10 cellular contexts compared by ENCODE assay signal in the genomic region with DNA sequence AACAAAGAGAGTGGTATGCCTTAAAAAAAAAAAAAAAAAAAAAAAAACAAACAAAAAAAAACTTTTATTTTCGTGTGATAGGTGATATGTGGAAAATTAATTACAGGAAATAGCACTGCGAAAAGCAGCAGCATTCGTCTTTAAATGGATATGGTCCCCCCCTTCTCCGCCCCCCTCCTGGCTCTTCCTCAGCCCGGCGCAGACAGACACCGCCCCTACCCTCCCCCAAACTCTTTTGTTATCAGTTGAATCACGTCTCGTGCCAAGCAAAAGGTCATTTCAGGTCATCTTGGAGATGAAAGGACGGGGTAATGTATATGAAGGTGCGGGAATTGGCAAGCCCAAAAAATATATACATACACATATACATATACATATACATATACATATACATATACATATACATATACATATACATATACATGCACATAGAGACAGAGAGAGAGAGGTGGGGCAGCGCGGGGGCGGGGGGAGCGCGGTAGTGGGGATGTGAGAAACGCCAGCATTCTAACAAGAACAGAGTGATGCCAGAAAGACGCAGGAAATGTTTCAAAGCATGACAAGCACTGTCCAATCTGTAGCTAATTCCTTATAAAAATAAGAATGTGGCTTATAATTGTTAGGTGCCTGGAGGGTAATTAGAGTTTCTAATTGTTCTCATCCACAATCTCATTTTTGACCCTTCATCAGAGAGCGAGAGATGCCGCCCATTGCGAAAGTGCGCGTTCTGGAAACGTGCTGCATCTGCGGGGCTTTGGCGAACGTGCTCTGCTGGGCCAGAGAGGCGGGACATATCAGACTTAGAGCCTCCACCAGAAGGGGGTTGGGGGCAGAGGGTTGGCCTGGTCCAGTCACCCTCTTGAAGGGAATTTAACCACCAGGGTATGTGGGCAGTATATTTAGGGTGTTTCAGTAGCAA.
DNase-seq lines count a peak whose midpoint lies in the region; ATAC-seq, FAIRE-seq and TF ChIP-seq lines count a peak whose summit lies in the region.
"Had no signal": no experiment of that assay in that cellular context is flagged by ENCODE, and none has a peak within 500 bp of the region (broad histone marks: within the 10 kb centered on the region; RNA-seq: fewer than 3 reads in every experiment).

No MANE protein-coding gene starts in this region.

- TF ChIP-seq EP300 in HepG2 (IDR thresholded peaks at IDR 0.05; ENCODE audit: low read depth in 2 of 2, low read length in 2 of 2) (no peak), HepG2 (CRISPR knock-in tag; IDR thresholded peaks at IDR 0.05; ENCODE audit: borderline replicate concordance) (no peak)

- no peaks in the 10 kb centered on the region for H3K9me3 Mint-ChIP-seq in activated T-helper 1 cell treated with anti-CD3 and anti-CD28 coated beads, Interleukin-12 subunit alpha, Interleukin-12 subunit beta, Interleukin-2, Interleukin-4 antibody, amounts not matched to agents 30 ng/mL and 10 ng/mL and 1 ng/mL, durations not matched to agents 14 hours and 24 hours and 36 hours
- H3K9me3 Mint-ChIP-seq in HFFc6, result no peaks in the 10 kb centered on the region
- H3K9me3 Mint-ChIP-seq: activated CD4-positive, alpha-beta T cell treated with anti-CD3 and anti-CD28 coated beads, Interleukin-2, amount 10 ng/mL, durations not matched to agents 7 days and 5 days; natural killer cell had no signal

- no peak overlapping the region for H2AFZ ChIP-seq in HepG2 (ENCODE audit: low read length)

- TF ChIP-seq CTCF in colonic mucosa (IDR thresholded peaks at IDR 0.05), result no peak
- TF ChIP-seq CTCF in HepG2 (CRISPR knock-in tag; IDR thresholded peaks at IDR 0.05), result no peak
- no peak for TF ChIP-seq CTCF in testis (IDR thresholded peaks at IDR 0.05)
- no peak for TF ChIP-seq CTCF in HFFc6 (IDR thresholded peaks at IDR 0.05)

- ATAC-seq in HepG2, result no peak
- ATAC-seq in GM18909 (IDR thresholded peaks at IDR 0.05; ENCODE audit: poor library complexity, unreplicated experiment), result no peak
- ATAC-seq: natural killer cell had no signal

- DNase-seq in NCI-H1105 (lab: John Stamatoyannopoulos, UW) (peak; percentile 81), colonic mucosa (peak; percentile 21), HepG2 (ENCODE audit: low spot score) (no peak), testis (peak; percentile 60), HFFc6 (no peak)
- no peak for DNase-seq in activated T-helper 1 cell treated with anti-CD3 and anti-CD28 coated beads, Interleukin-12 subunit alpha, Interleukin-12 subunit beta, Interleukin-2, Interleukin-4 antibody, amounts not matched to agents 30 ng/mL and 10 ng/mL and 1 ng/mL, durations not matched to agents 14 hours and 24 hours and 36 hours (ENCODE audit: low spot score)
- no peak for DNase-seq in activated CD4-positive, CD25-positive, alpha-beta regulatory T cell treated with anti-CD3 and anti-CD28 coated beads, Interleukin-2, amount 50 U/mL, for 72 hours
- DNase-seq: activated CD4-positive, alpha-beta T cell treated with anti-CD3 and anti-CD28 coated beads, Interleukin-2, amount 10 ng/mL, durations not matched to agents 7 days and 5 days; natural killer cell had no signal

- peaks cover 7% of the 10 kb centered on the region for H3K27me3 Mint-ChIP-seq in activated T-helper 1 cell treated with anti-CD3 and anti-CD28 coated beads, Interleukin-12 subunit alpha, Interleukin-12 subunit beta, Interleukin-2, Interleukin-4 antibody, amounts not matched to agents 30 ng/mL and 10 ng/mL and 1 ng/mL, durations not matched to agents 14 hours and 24 hours and 36 hours (ENCODE audit: insufficient read depth)
- H3K27me3 Mint-ChIP-seq in HFFc6 (ENCODE audit: insufficient read depth), result peaks cover 22% of the 10 kb centered on the region

- no peaks in the 10 kb centered on the region for H3K4me1 ChIP-seq in colonic mucosa
- H3K4me1 ChIP-seq in HepG2 (ENCODE audit: insufficient read depth, low read length), result peaks cover 27% of the 10 kb centered on the region
- H3K4me1 ChIP-seq in testis, result no peaks in the 10 kb centered on the region

- H3K27ac ChIP-seq in colonic mucosa (no peak overlapping the region), HepG2 (ENCODE audit: extremely low read length, insufficient read depth, low read length) (peak overlapping the region; percentile 83), testis (peak overlapping the region; percentile 62 to 68)

- H3K27ac Mint-ChIP-seq in activated T-helper 1 cell treated with anti-CD3 and anti-CD28 coated beads, Interleukin-12 subunit alpha, Interleukin-12 subunit beta, Interleukin-2, Interleukin-4 antibody, amounts not matched to agents 30 ng/mL and 10 ng/mL and 1 ng/mL, durations not matched to agents 14 hours and 24 hours and 36 hours, result no peak overlapping the region
- H3K27ac Mint-ChIP-seq in HFFc6, result no peak overlapping the region
- H3K27ac Mint-ChIP-seq: activated CD4-positive, alpha-beta T cell treated with anti-CD3 and anti-CD28 coated beads, Interleukin-2, amount 10 ng/mL, durations not matched to agents 7 days and 5 days; natural killer cell had no signal

- TF ChIP-seq RAD21 in HepG2 (CRISPR knock-in tag; IDR thresholded peaks at IDR 0.05), result no peak

- no peak overlapping the region for H3K4me3 ChIP-seq in colonic mucosa
- H3K4me3 ChIP-seq in HepG2 (replicated peaks in 1 of 3; ENCODE audit: insufficient read depth in 1 of 3, low read depth in 2 of 3, low read length in 3 of 3), result peak overlapping the region; percentile 33 to 59 (median 41); a peak in 4 of 6 replicates
- peak overlapping the region; percentile 48 to 52 for H3K4me3 ChIP-seq in testis

- BruUV-seq in HepG2 (replicated peaks; lab: Mats Ljungman, UMichigan), result no TSS peak

- H3K27me3 ChIP-seq in colonic mucosa (no peaks in the 10 kb centered on the region), HepG2 (ENCODE audit: control insufficient read depth in 1 of 2, insufficient read depth in 2 of 2, low read length in 2 of 2) (no peaks in the 10 kb centered on the region), testis (no peaks in the 10 kb centered on the region)

- intact Hi-C loops in colonic mucosa (cut with DNase I), result no loop called here
- intact Hi-C loops in HepG2 (cut with micrococcal nuclease; ENCODE audit: unreplicated experiment), result loop anchor here (5.0 kb wide), 1 partner anchor 74 kb away; no protein-coding TSS in a partner anchor
- intact Hi-C loops in testis (cut with DNase I; ENCODE audit: low total_unique reads), result no loop called here
- intact Hi-C loops in activated T-helper 1 cell treated with anti-CD3 and anti-CD28 coated beads, Interleukin-12 subunit alpha, Interleukin-12 subunit beta, Interleukin-2, Interleukin-4 antibody, amounts not matched to agents 30 ng/mL and 10 ng/mL and 1 ng/mL, durations not matched to agents 14 hours and 24 hours and 36 hours (cut with micrococcal nuclease), result no loop called here

- H4K20me1 ChIP-seq in HepG2 (ENCODE audit: insufficient read depth, low read length), result no peaks in the 10 kb centered on the region

- in situ Hi-C loops in HepG2 (cut with HindIII; ENCODE audit: extremely low pct_ligation_motif_present, low pct_unique_long_range_greater_than_20kb), result no loop called here

- no peak overlapping the region for H3K4me3 Mint-ChIP-seq in activated T-helper 1 cell treated with anti-CD3 and anti-CD28 coated beads, Interleukin-12 subunit alpha, Interleukin-12 subunit beta, Interleukin-2, Interleukin-4 antibody, amounts not matched to agents 30 ng/mL and 10 ng/mL and 1 ng/mL, durations not matched to agents 14 hours and 24 hours and 36 hours
- no peak overlapping the region; the same call in 1 of the 2 replicates for H3K4me3 Mint-ChIP-seq in HFFc6
- H3K4me3 Mint-ChIP-seq: activated CD4-positive, alpha-beta T cell treated with anti-CD3 and anti-CD28 coated beads, Interleukin-2, amount 10 ng/mL, durations not matched to agents 7 days and 5 days; natural killer cell had no signal

- CTCF ChIA-PET in HepG2 (lab: Yijun Ruan, JAX; ENCODE audit: low intra/inter-chr PET ratio, low total read pairs), result no interaction called here

- H3K36me3 Mint-ChIP-seq in activated T-helper 1 cell treated with anti-CD3 and anti-CD28 coated beads, Interleukin-12 subunit alpha, Interleukin-12 subunit beta, Interleukin-2, Interleukin-4 antibody, amounts not matched to agents 30 ng/mL and 10 ng/mL and 1 ng/mL, durations not matched to agents 14 hours and 24 hours and 36 hours (ENCODE audit: low read depth), result no peaks in the 10 kb centered on the region
- H3K36me3 Mint-ChIP-seq in HFFc6 (ENCODE audit: low read depth), result no peaks in the 10 kb centered on the region
- H3K36me3 Mint-ChIP-seq: natural killer cell had no signal

- H3K4me1 Mint-ChIP-seq in activated T-helper 1 cell treated with anti-CD3 and anti-CD28 coated beads, Interleukin-12 subunit alpha, Interleukin-12 subunit beta, Interleukin-2, Interleukin-4 antibody, amounts not matched to agents 30 ng/mL and 10 ng/mL and 1 ng/mL, durations not matched to agents 14 hours and 24 hours and 36 hours (ENCODE audit: low read depth), result no peaks in the 10 kb centered on the region
- H3K4me1 Mint-ChIP-seq in HFFc6 (ENCODE audit: low read depth), result no peaks in the 10 kb centered on the region; the same call in 1 of the 2 replicates
- H3K4me1 Mint-ChIP-seq: activated CD4-positive, alpha-beta T cell treated with anti-CD3 and anti-CD28 coated beads, Interleukin-2, amount 10 ng/mL, durations not matched to agents 7 days and 5 days had no signal

- 62% methylated on average over 28 of the region's 28 CpGs for WGBS in HepG2 (ENCODE audit: low lambda C conversion rate)
- 0 to 1% methylated on average over 28 of the region's 28 CpGs for WGBS in testis, 2 donors

- no peak for TF ChIP-seq POLR2A in HepG2 (IDR thresholded peaks at IDR 0.05; ENCODE audit: insufficient read depth in 1 of 2, low read depth in 2 of 2, low read length in 2 of 2)
- no peak for TF ChIP-seq POLR2A in testis (IDR thresholded peaks at IDR 0.05)

- no peaks in the 10 kb centered on the region for H3K79me2 ChIP-seq in HepG2 (ENCODE audit: insufficient read depth, low read length)

- H3K9me3 ChIP-seq in colonic mucosa, result no peaks in the 10 kb centered on the region
- no peaks in the 10 kb centered on the region for H3K9me3 ChIP-seq in HepG2 (ENCODE audit: low read length)
- no peaks in the 10 kb centered on the region for H3K9me3 ChIP-seq in testis

- peak overlapping the region; percentile 84 for H3K4me2 ChIP-seq in HepG2 (ENCODE audit: low read depth, low read length)

- FAIRE-seq in HepG2 (lab: Jason Lieb, UNC), result no peak

- H3K9ac ChIP-seq in colonic mucosa (ENCODE audit: low read depth in 2 of 2, low read length in 2 of 2), result no peak overlapping the region
- H3K9ac ChIP-seq in HepG2 (ENCODE audit: insufficient read depth, low read depth, low read length), result peak overlapping the region; percentile 49; the same call in 1 of the 2 replicates

- H3K36me3 ChIP-seq in colonic mucosa, result no peaks in the 10 kb centered on the region
- H3K36me3 ChIP-seq in HepG2 (replicated peaks in 1 of 2; ENCODE audit: control insufficient read depth in 1 of 2, insufficient read depth in 2 of 2, low read length in 2 of 2), result no peaks in the 10 kb centered on the region
- no peaks in the 10 kb centered on the region for H3K36me3 ChIP-seq in testis (ENCODE audit: low read depth, missing control alignments)

- POLR2A ChIA-PET in HepG2 (lab: Yijun Ruan, JAX), result interaction anchor here (0.7 kb wide), 1 partner anchor 63 kb away, joined by 3 read pairs; no protein-coding TSS in a partner anchor

TF ChIP-seq in HepG2, 621 proteins besides CTCF, POLR2A, EP300 and RAD21:
- TF ChIP-seq BHLHE40 (IDR thresholded peaks at IDR 0.05; ENCODE audit: low read length), result peak; percentile 45; the same call in 1 of the 2 replicates
- TF ChIP-seq ZNF441 (CRISPR knock-in tag; IDR thresholded peaks at IDR 0.05; ENCODE audit: borderline replicate concordance), result no peak

Comparison
In these comparisons a context has a peak if more than half of its experiments do, and no peak if none do; other contexts are left out.
1. DNase-seq: peak in NCI-H1105 (single experiment), colonic mucosa (single experiment) and testis (single experiment); none in HepG2 (single experiment), activated T-helper 1 cell treated with anti-CD3 and anti-CD28 coated beads, Interleukin-12 subunit alpha, Interleukin-12 subunit beta, Interleukin-2, Interleukin-4 antibody, amounts not matched to agents 30 ng/mL and 10 ng/mL and 1 ng/mL, durations not matched to agents 14 hours and 24 hours and 36 hours (single experiment), activated CD4-positive, CD25-positive, alpha-beta regulatory T cell treated with anti-CD3 and anti-CD28 coated beads, Interleukin-2, amount 50 U/mL, for 72 hours (single experiment) and HFFc6 (single experiment).